ENCODE assay signal across 14 cellular contexts in the genomic region with DNA sequence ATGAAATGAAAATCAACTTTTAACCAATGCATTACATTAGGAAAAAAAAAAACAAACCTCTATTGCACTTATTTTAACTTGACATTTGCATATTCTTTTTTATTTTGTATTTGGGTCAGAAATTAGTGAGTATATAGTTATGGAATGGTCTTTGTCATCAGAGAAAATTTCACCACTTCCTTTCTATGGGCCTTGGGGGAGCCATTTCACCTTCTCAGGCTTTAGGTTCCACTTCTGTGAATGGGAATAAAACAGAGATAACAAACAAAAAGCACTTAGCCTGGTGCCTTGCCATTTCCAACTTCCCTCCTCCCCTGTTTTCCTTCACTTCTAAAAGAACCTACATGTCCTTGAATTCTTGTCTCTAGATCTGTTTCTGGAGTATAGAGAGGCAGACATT.
DNase-seq lines count a peak whose midpoint lies in the region; ATAC-seq, FAIRE-seq and TF ChIP-seq lines count a peak whose summit lies in the region.
"Had no signal": no experiment of that assay in that cellular context is flagged by ENCODE, and none has a peak within 500 bp of the region (broad histone marks: within the 10 kb centered on the region; RNA-seq: fewer than 3 reads in every experiment).

No MANE protein-coding gene starts in this region.

- no peaks in the 10 kb centered on the region for H3K36me3 Mint-ChIP-seq in astrocyte (ENCODE audit: low read depth, unreplicated experiment)
- H3K36me3 Mint-ChIP-seq: CD4-positive, alpha-beta memory T cell; immature natural killer cell had no signal

- peak overlapping the region; percentile 50; the same call in 1 of the 2 replicates for H2BK20ac ChIP-seq in IMR-90 (ENCODE audit: low read depth, low read length)

- H3K9me3 Mint-ChIP-seq in astrocyte (ENCODE audit: unreplicated experiment): no peaks in the 10 kb centered on the region
- H3K9me3 Mint-ChIP-seq: immature natural killer cell had no signal

- peak overlapping the region in 1 of 2 experiments; percentile 34; a peak in 3 of 4 replicates for H4K8ac ChIP-seq in IMR-90 (ENCODE audit: low read depth in 2 of 2, low read length in 2 of 2)

- in situ Hi-C loops in IMR-90 (cut with MboI; ENCODE audit: low sequenced_read_pairs): no loop called here

- H3K9me3 ChIP-seq in IMR-90 (ENCODE audit: control insufficient read depth, insufficient read depth, low read length): no peaks in the 10 kb centered on the region
- no peaks in the 10 kb centered on the region for H3K9me3 ChIP-seq in astrocyte (ENCODE audit: insufficient read depth, low read depth, low read length)
- no peaks in the 10 kb centered on the region for H3K9me3 ChIP-seq in ascending aorta

- no peak overlapping the region for H3K27ac ChIP-seq in C4-2B
- H3K27ac ChIP-seq in IMR-90 (ENCODE audit: insufficient read depth, low read length): no peak overlapping the region
- H3K27ac ChIP-seq in astrocyte (ENCODE audit: low read depth, low read length): peak overlapping the region; percentile 65
- H3K27ac ChIP-seq in ascending aorta: no peak overlapping the region
- H3K27ac ChIP-seq: SK-N-MC had no signal

- peaks cover 4% of the 10 kb centered on the region; the same call in 1 of the 2 replicates for H3K9me1 ChIP-seq in IMR-90 (ENCODE audit: insufficient read depth, low read length)

- H3K79me1 ChIP-seq in IMR-90 (ENCODE audit: low read depth in 1 of 2, low read length in 2 of 2): no peaks in the 10 kb centered on the region

- H3K27ac Mint-ChIP-seq in astrocyte (ENCODE audit: unreplicated experiment): peak overlapping the region; percentile 1
- H3K27ac Mint-ChIP-seq: immature natural killer cell had no signal

- H2BK120ac ChIP-seq in IMR-90 (ENCODE audit: low read depth, low read length): peak overlapping the region; percentile 75; the same call in 1 of the 2 replicates

- H2AK9ac ChIP-seq in IMR-90 (replicated peaks; ENCODE audit: low read depth, low read length, poor library complexity): no peak overlapping the region

- peak; percentile 44; the same call in 1 of the 2 replicates for ATAC-seq in IMR-90 (ENCODE audit: low read depth)

- dilution Hi-C loops in IMR-90 (cut with HindIII; ENCODE audit: low sequenced_read_pairs, unreplicated experiment): no loop called here

- no peak overlapping the region for H3K4me3 ChIP-seq in IMR-90 (ENCODE audit: insufficient read depth, low read depth, low read length)
- H3K4me3 ChIP-seq in astrocyte (ENCODE audit: insufficient read depth, low read depth, low read length): no peak overlapping the region
- H3K4me3 ChIP-seq in ascending aorta: no peak overlapping the region
- H3K4me3 ChIP-seq: SK-N-MC had no signal

- CTCF ChIA-PET in IMR-90 (lab: Yijun Ruan, JAX): interaction anchor here (0.6 to 1.7 kb wide), 3 partner anchors 10 to 52 kb away, joined by 3 to 9 read pairs (median 3); no protein-coding TSS in a partner anchor

- DNase-seq in IMR-90: peak; percentile 75
- peak; percentile 73 for DNase-seq in astrocyte (ENCODE audit: low read depth)
- peak; percentile 32 for DNase-seq in glomerular visceral epithelial cell (ENCODE audit: extremely low spot score)
- no peak for DNase-seq in ascending aorta (ENCODE audit: low spot score in 2 of 2)
- DNase-seq in putamen (ENCODE audit: low spot score): no peak
- DNase-seq in NCI-H2107 treated with DMSO at 0.1 percent for 48 hours (lab: John Stamatoyannopoulos, UW; ENCODE audit: unreplicated experiment): no peak
- DNase-seq in NCI-H2227 treated with DMSO at 0.1 percent for 48 hours (lab: John Stamatoyannopoulos, UW): no peak
- DNase-seq: activated CD4-positive, alpha-beta T cell treated with anti-CD3 and anti-CD28 coated beads for 1 hour; CD4-positive, alpha-beta memory T cell; immature natural killer cell; NCI-H1092; NCI-H524 had no signal

- H2AFZ ChIP-seq in IMR-90 (replicated peaks; ENCODE audit: low read length, poor library complexity) (no peak overlapping the region), astrocyte (ENCODE audit: low read depth, low read length) (peak overlapping the region; percentile 50)

- H3K14ac ChIP-seq in IMR-90 (replicated peaks; ENCODE audit: low read depth, low read length): no peak overlapping the region; the same call in 1 of the 2 replicates

- H3K4me1 Mint-ChIP-seq in astrocyte (ENCODE audit: low read depth, unreplicated experiment): peaks cover 36% of the 10 kb centered on the region
- H3K4me1 Mint-ChIP-seq: immature natural killer cell had no signal

- TF ChIP-seq CTCF in C4-2B (conservative IDR thresholded peaks at IDR 0.05) (0 out of 2 replicates have a peak, but pooled peaks have one; percentile 6), IMR-90 (conservative IDR thresholded peaks at IDR 0.05; ENCODE audit: low read depth, low read length) (peak; percentile 36), astrocyte (IDR thresholded peaks at IDR 0.05; ENCODE audit: insufficient read depth, low read depth, low read length) (no peak), ascending aorta (IDR thresholded peaks at IDR 0.05) (no peak)

- peak overlapping the region; percentile 39; the same call in 1 of the 2 replicates for H3K18ac ChIP-seq in IMR-90 (ENCODE audit: low read depth, low read length)

- peak; percentile 41 for TF ChIP-seq RAD21 in IMR-90 (IDR thresholded peaks at IDR 0.05; ENCODE audit: low read length)

- TF ChIP-seq POLR2A in IMR-90 (IDR thresholded peaks at IDR 0.05; ENCODE audit: low read depth, low read length): no peak

- POLR2A ChIA-PET in IMR-90 (lab: Charles Lee; ENCODE audit: unreplicated experiment): no interaction called here

- H3K27me3 ChIP-seq in IMR-90 (ENCODE audit: control insufficient read depth, insufficient read depth, low read length): no peaks in the 10 kb centered on the region
- H3K27me3 ChIP-seq in astrocyte (ENCODE audit: insufficient read depth, low read length): no peaks in the 10 kb centered on the region
- H3K27me3 ChIP-seq in ascending aorta: no peaks in the 10 kb centered on the region

- H3K9ac ChIP-seq in IMR-90 (ENCODE audit: low read depth, low read length): no peak overlapping the region
- H3K9ac ChIP-seq in astrocyte (ENCODE audit: low read length): peak overlapping the region; percentile 29

- peak overlapping the region; percentile 17; the same call in 1 of the 2 replicates for H3K4me2 ChIP-seq in IMR-90 (ENCODE audit: low read depth, low read length)
- H3K4me2 ChIP-seq in astrocyte (ENCODE audit: low read length): peak overlapping the region; percentile 62

- H3K56ac ChIP-seq in IMR-90 (ENCODE audit: extremely low read depth, insufficient read depth, low read length): no peak overlapping the region

- intact Hi-C loops in IMR-90 (cut with micrococcal nuclease) (loop anchor here (1.0 to 10.0 kb wide), 3 partner anchors 169 to 780 kb away; no protein-coding TSS in a partner anchor), ascending aorta (cut with DNase I) (no loop called here)

- no peaks in the 10 kb centered on the region for H4K20me1 ChIP-seq in IMR-90 (ENCODE audit: insufficient read depth, low read length)
- H4K20me1 ChIP-seq in astrocyte (ENCODE audit: insufficient read depth, low read length): no peaks in the 10 kb centered on the region

- H3K27me3 Mint-ChIP-seq in astrocyte (ENCODE audit: low read depth, unreplicated experiment): no peaks in the 10 kb centered on the region
- H3K27me3 Mint-ChIP-seq: CD4-positive, alpha-beta memory T cell had no signal

- H4K91ac ChIP-seq in IMR-90 (ENCODE audit: insufficient read depth, low read depth, low read length): 0 out of 2 replicates have a peak overlapping the region, but pooled peaks have one; percentile 9

- H3K23ac ChIP-seq in IMR-90 (ENCODE audit: low read depth, low read length): no peak overlapping the region

- BruUV-seq in IMR-90 (replicated peaks; lab: Mats Ljungman, UMichigan): no TSS peak

- no peak overlapping the region for H3K4me3 Mint-ChIP-seq in astrocyte (ENCODE audit: unreplicated experiment)
- H3K4me3 Mint-ChIP-seq: CD4-positive, alpha-beta memory T cell; immature natural killer cell had no signal

- H3K4me1 ChIP-seq in IMR-90 (ENCODE audit: control insufficient read depth, insufficient read depth, low read length) (peaks cover 10% of the 10 kb centered on the region), astrocyte (ENCODE audit: insufficient read depth, low read length) (peaks cover 32% of the 10 kb centered on the region), ascending aorta (no peaks in the 10 kb centered on the region)

- H4K5ac ChIP-seq in IMR-90 (ENCODE audit: low read depth, low read length): no peak overlapping the region; the same call in 1 of the 2 replicates

- FAIRE-seq in astrocyte (lab: Jason Lieb, UNC): peak; percentile 84

- no peaks in the 10 kb centered on the region for H3K36me3 ChIP-seq in IMR-90 (ENCODE audit: control insufficient read depth, insufficient read depth, low read length)
- no peaks in the 10 kb centered on the region for H3K36me3 ChIP-seq in astrocyte (ENCODE audit: insufficient read depth, low read length)
- no peaks in the 10 kb centered on the region for H3K36me3 ChIP-seq in ascending aorta

- no peak overlapping the region for H2AK5ac ChIP-seq in IMR-90 (ENCODE audit: low read depth, low read length)

- H3K79me2 ChIP-seq in astrocyte (ENCODE audit: insufficient read depth, low read length): no peaks in the 10 kb centered on the region

- peak overlapping the region; percentile 70 for H2BK5ac ChIP-seq in IMR-90 (ENCODE audit: low read depth, low read length, poor library complexity, severe bottlenecking)

- peak overlapping the region; percentile 20; the same call in 1 of the 2 replicates for H3K4ac ChIP-seq in IMR-90 (ENCODE audit: low read depth, low read length)

- no peak overlapping the region for H2BK15ac ChIP-seq in IMR-90 (ENCODE audit: low read depth, low read length)

TF ChIP-seq in IMR-90, 13 proteins besides CTCF, POLR2A, EP300 and RAD21 (continues in another document):
- TF ChIP-seq, protein P1, sequence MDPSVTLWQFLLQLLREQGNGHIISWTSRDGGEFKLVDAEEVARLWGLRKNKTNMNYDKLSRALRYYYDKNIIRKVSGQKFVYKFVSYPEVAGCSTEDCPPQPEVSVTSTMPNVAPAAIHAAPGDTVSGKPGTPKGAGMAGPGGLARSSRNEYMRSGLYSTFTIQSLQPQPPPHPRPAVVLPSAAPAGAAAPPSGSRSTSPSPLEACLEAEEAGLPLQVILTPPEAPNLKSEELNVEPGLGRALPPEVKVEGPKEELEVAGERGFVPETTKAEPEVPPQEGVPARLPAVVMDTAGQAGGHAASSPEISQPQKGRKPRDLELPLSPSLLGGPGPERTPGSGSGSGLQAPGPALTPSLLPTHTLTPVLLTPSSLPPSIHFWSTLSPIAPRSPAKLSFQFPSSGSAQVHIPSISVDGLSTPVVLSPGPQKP (IDR thresholded peaks at IDR 0.05; ENCODE audit: borderline replicate concordance, low read depth, low read length): no peak
- TF ChIP-seq RFX5 (IDR thresholded peaks at IDR 0.05; ENCODE audit: low read depth, low read length) (no peak), MAFK (IDR thresholded peaks at IDR 0.05; ENCODE audit: low read depth, low read length) (no peak)
- TF ChIP-seq, protein P2, sequence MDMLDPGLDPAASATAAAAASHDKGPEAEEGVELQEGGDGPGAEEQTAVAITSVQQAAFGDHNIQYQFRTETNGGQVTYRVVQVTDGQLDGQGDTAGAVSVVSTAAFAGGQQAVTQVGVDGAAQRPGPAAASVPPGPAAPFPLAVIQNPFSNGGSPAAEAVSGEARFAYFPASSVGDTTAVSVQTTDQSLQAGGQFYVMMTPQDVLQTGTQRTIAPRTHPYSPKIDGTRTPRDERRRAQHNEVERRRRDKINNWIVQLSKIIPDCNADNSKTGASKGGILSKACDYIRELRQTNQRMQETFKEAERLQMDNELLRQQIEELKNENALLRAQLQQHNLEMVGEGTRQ (IDR thresholded peaks at IDR 0.05; ENCODE audit: low read depth, low read length): no peak

Comparison
In these comparisons a context has a peak if more than half of its experiments do, and no peak if none do; other contexts are left out.
1. CTCF ChIP-seq: peak in C4-2B (single experiment) and IMR-90 (single experiment); none in astrocyte (single experiment) and ascending aorta (0 of 3).
2. DNase-seq: peak in IMR-90 (single experiment), astrocyte (single experiment) and glomerular visceral epithelial cell (single experiment); none in ascending aorta (0 of 2), putamen (single experiment), NCI-H2107 treated with DMSO at 0.1 percent for 48 hours (single experiment) and NCI-H2227 treated with DMSO at 0.1 percent for 48 hours (single experiment).